Comparison of ENCODE assay signal across 2 cellular contexts in genomic region chr16:85601730-85602401, GRCh38.
TF ChIP-seq lines count a peak whose summit lies in the region.

No MANE protein-coding gene starts in this region.

TF ChIP-seq in SK-N-SH treated with all-trans-retinoic acid at 6 μM for 48 hours, 23 proteins besides CTCF, POLR2A, EP300 and RAD21 (continued from another document):
- no peak for TF ChIP-seq CREB5 (CRISPR knock-in tag; IDR thresholded peaks at IDR 0.05; ENCODE audit: low read depth)
- no peak for TF ChIP-seq ZFP30 (CRISPR knock-in tag; IDR thresholded peaks at IDR 0.05)
- no peak for TF ChIP-seq SNAI2 (CRISPR knock-in tag; IDR thresholded peaks at IDR 0.05)
- TF ChIP-seq TSHZ2 (CRISPR knock-in tag; IDR thresholded peaks at IDR 0.05) = no peak
- no peak for TF ChIP-seq PATZ1 (CRISPR knock-in tag; IDR thresholded peaks at IDR 0.05; ENCODE audit: borderline replicate concordance)
- TF ChIP-seq ISL1 (CRISPR knock-in tag; IDR thresholded peaks at IDR 0.05) = no peak
- TF ChIP-seq OSR1 (CRISPR knock-in tag; IDR thresholded peaks at IDR 0.05) = no peak

TF ChIP-seq in SK-N-SH, 30 proteins besides CTCF, POLR2A, EP300 and RAD21 (continued from another document):
- TF ChIP-seq REST (IDR thresholded peaks at IDR 0.05; ENCODE audit: low read depth, low read length) = no peak
